ENCODE assay signal across 10 cellular contexts in genomic region chr6:108157234-108157971, GRCh38. TPM values are rescaled to one million over a fixed set of nuclear protein-coding genes. Genes with fewer than 3 reads are reported as not detected.
A peak's percentile ranks its signal among the peaks of the same experiment; 100 is the strongest.
DNase-seq lines count a peak whose midpoint lies in the region; ATAC-seq and TF ChIP-seq lines count a peak whose summit lies in the region.
"Had no signal": no experiment of that assay in that cellular context is flagged by ENCODE, and none has a peak within 500 bp of the region (broad histone marks: within the 10 kb centered on the region; RNA-seq: fewer than 3 reads in every experiment).

No MANE protein-coding gene starts in this region.

- no peak for TF ChIP-seq CTCF in body of pancreas (IDR thresholded peaks at IDR 0.05)

- H3K4me1 ChIP-seq in body of pancreas (peaks cover 21% of the 10 kb centered on the region), muscle layer of colon (ENCODE audit: insufficient read depth, low read length) (no peaks in the 10 kb centered on the region)

- no peak overlapping the region for H3K27ac Mint-ChIP-seq in stimulated activated naive CD8-positive, alpha-beta T cell treated with anti-CD3 and anti-CD28 coated beads, Interleukin-15, Interleukin-2, amounts not matched to agents 100 ng/mL and 50 ng/mL, for 24 hours
- H3K27ac Mint-ChIP-seq: HFFc6, mesothelial cell of epicardium had no signal

- peak overlapping the region; percentile 52 for H3K4me3 Mint-ChIP-seq in stimulated activated naive CD8-positive, alpha-beta T cell treated with anti-CD3 and anti-CD28 coated beads, Interleukin-15, Interleukin-2, amounts not matched to agents 100 ng/mL and 50 ng/mL, for 24 hours

- intact Hi-C loops in body of pancreas (cut with DNase I) = no loop called here

- peaks cover 88% of the 10 kb centered on the region for H3K27me3 Mint-ChIP-seq in stimulated activated naive CD8-positive, alpha-beta T cell treated with anti-CD3 and anti-CD28 coated beads, Interleukin-15, Interleukin-2, amounts not matched to agents 100 ng/mL and 50 ng/mL, for 24 hours

- H3K27me3 ChIP-seq in body of pancreas (peaks cover 0 to 34% of the 10 kb centered on the region in 2 donors), muscle layer of colon (ENCODE audit: control insufficient read depth in 1 of 2, insufficient read depth in 2 of 2, low read length in 2 of 2) (peaks cover 70 to 82% of the 10 kb centered on the region in 2 donors)

- no peaks in the 10 kb centered on the region for H3K9me3 Mint-ChIP-seq in stimulated activated naive CD8-positive, alpha-beta T cell treated with anti-CD3 and anti-CD28 coated beads, Interleukin-15, Interleukin-2, amounts not matched to agents 100 ng/mL and 50 ng/mL, for 24 hours
- H3K9me3 Mint-ChIP-seq: HFFc6, mesothelial cell of epicardium had no signal

- H3K36me3 ChIP-seq in body of pancreas (replicated peaks in 1 of 2; ENCODE audit: insufficient read depth in 1 of 2, low read depth in 2 of 2) = no peaks in the 10 kb centered on the region
- H3K36me3 ChIP-seq in muscle layer of colon (ENCODE audit: insufficient read depth, low read length) = no peaks in the 10 kb centered on the region

- DNase-seq in stimulated activated naive CD8-positive, alpha-beta T cell treated with anti-CD3 and anti-CD28 coated beads, Interleukin-15, Interleukin-2, amounts not matched to agents 100 U/mL and 50 U/mL, for 24 hours = no peak
- DNase-seq in body of pancreas (no peak), epidermal melanocyte (ENCODE audit: insufficient read length, low spot score) (no peak)
- no peak for DNase-seq in NK-92 treated with Interleukin-12 subunit alpha and Interleukin-12 subunit beta, amount 100 ng/mL, for 24 hours (lab: John Stamatoyannopoulos, UW)

- no peak overlapping the region for H3K27ac ChIP-seq in body of pancreas
- no peak overlapping the region for H3K27ac ChIP-seq in muscle layer of colon (ENCODE audit: low read depth, low read length)

- TF ChIP-seq POLR2A in body of pancreas (IDR thresholded peaks at IDR 0.05) = no peak

- no peaks in the 10 kb centered on the region for H3K9me3 ChIP-seq in body of pancreas
- H3K9me3 ChIP-seq in muscle layer of colon (ENCODE audit: low read length) = no peaks in the 10 kb centered on the region

- H3K4me1 Mint-ChIP-seq in stimulated activated naive CD8-positive, alpha-beta T cell treated with anti-CD3 and anti-CD28 coated beads, Interleukin-15, Interleukin-2, amounts not matched to agents 100 ng/mL and 50 ng/mL, for 24 hours (ENCODE audit: low read depth) = peaks cover 11% of the 10 kb centered on the region

- H3K4me3 ChIP-seq in body of pancreas = peak overlapping the region in 1 of 2 donors; percentile 9
- peak overlapping the region; percentile 11 to 14 for H3K4me3 ChIP-seq in muscle layer of colon (ENCODE audit: low read depth in 1 of 2, low read length in 2 of 2)

- ATAC-seq in stimulated activated naive CD8-positive, alpha-beta T cell treated with anti-CD3 and anti-CD28 coated beads, Interleukin-15, Interleukin-2, amounts not matched to agents 100 U/mL and 50 U/mL, for 24 hours = no peak
- ATAC-seq in body of pancreas (peak; percentile 53), HG03469 (IDR thresholded peaks at IDR 0.05; ENCODE audit: unreplicated experiment) (no peak), HG02884 (IDR thresholded peaks at IDR 0.05; ENCODE audit: unreplicated experiment) (no peak)

- H3K9ac ChIP-seq in muscle layer of colon (ENCODE audit: low read length) = no peak overlapping the region

- 3 to 4% methylated on average over 24 to 58 of the region's 59 CpGs for WGBS in body of pancreas, 2 donors

- H3K36me3 Mint-ChIP-seq in stimulated activated naive CD8-positive, alpha-beta T cell treated with anti-CD3 and anti-CD28 coated beads, Interleukin-15, Interleukin-2, amounts not matched to agents 100 ng/mL and 50 ng/mL, for 24 hours (ENCODE audit: low read depth) = peaks cover 3% of the 10 kb centered on the region

RNA-seq across cellular contexts. Expression of gene NR2E1, which starts 8.4 kb away (rescaled TPM):
- not detected for total RNA-seq in body of pancreas
- total RNA-seq: HFFc6, mesothelial cell of epicardium had no signal
